ENCODE assay signal across 9 cellular contexts in the genomic region with DNA sequence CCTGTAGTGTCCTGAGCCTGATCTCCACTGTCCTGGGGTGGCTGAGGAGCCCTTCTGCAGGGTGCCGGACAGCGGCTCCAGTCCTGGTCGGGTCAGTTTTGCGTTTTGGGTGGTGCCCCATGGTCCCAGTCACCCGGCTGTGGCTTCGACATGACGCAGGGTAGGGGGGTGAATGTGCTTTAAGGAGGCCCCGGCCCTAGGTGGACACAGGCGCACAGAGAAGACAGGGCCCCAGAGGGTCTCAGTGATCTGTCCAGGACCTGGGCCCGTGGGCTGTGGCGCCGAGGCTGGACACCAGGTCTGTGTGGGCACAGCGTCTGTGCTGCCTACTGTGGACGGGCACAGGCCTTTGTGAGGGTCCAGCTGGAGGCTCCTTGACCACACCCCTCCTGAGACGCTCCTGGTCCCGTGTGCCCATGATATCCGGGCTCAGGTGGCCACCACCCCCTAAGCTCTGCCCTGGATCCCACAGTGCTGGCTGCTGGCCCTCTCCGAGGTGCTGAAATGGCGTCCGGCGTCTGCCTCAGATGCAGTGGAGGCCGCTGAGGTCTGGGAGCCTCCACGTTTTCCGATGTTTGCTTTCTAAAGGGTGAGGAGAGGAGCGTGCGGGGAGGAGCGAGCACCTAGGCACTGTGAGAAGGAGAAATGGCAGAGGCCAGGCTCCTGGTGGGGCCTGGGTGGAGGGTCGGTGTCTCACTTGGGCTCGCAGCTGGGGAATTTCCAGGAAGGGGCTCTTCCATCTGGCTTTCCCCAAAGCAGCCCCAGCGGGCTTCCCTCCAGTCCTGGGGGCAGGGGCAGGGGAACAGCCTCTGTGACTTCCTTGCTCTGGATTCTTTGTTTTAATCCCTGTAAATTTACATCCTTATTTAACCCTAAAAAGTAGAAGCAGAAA. TPM values are rescaled to one million over a fixed set of nuclear protein-coding genes. Genes with fewer than 3 reads are reported as not detected.
DNase-seq lines count a peak whose midpoint lies in the region; ATAC-seq and TF ChIP-seq lines count a peak whose summit lies in the region.
"Had no signal": no experiment of that assay in that cellular context is flagged by ENCODE, and none has a peak within 500 bp of the region (broad histone marks: within the 10 kb centered on the region; RNA-seq: fewer than 3 reads in every experiment).

No MANE protein-coding gene starts in this region.

- DNase-seq in H9 = peak; percentile 74
- peak; percentile 46 to 61 for DNase-seq in SJCRH30
- DNase-seq in epithelial cell of esophagus (ENCODE audit: low read depth) = peak; percentile 32
- peak; percentile 20 to 49 for DNase-seq in trophoblast cell
- DNase-seq in amygdala (lab: John Stamatoyannopoulos, UW) = no peak
- DNase-seq in NCI-H2196 treated with DMSO at 0.1 percent for 48 hours (lab: John Stamatoyannopoulos, UW; ENCODE audit: unreplicated experiment) = no peak

- H3K27me3 ChIP-seq in H9 (ENCODE audit: insufficient read depth, low read length) (no peaks in the 10 kb centered on the region), SJCRH30 (no peaks in the 10 kb centered on the region), trophoblast cell (ENCODE audit: insufficient read depth, low read length) (no peaks in the 10 kb centered on the region)

- no peaks in the 10 kb centered on the region; a peak in 1 of 5 replicates for H3K9me3 Mint-ChIP-seq in H9

- H2AK5ac ChIP-seq in H9 (ENCODE audit: insufficient read length, low read length) (no peak overlapping the region), trophoblast cell (ENCODE audit: low read length) (no peak overlapping the region)

- H3K36me3 ChIP-seq in SJCRH30 (no peaks in the 10 kb centered on the region), trophoblast cell (ENCODE audit: control insufficient read depth in 1 of 2, insufficient read depth in 2 of 2, low read length in 2 of 2) (no peaks in the 10 kb centered on the region)
- H3K36me3 ChIP-seq: neutrophil had no signal

- H3K18ac ChIP-seq in H9 (ENCODE audit: insufficient read length, low read depth, low read length) (no peak overlapping the region), trophoblast cell (ENCODE audit: low read length) (no peak overlapping the region)

- H2BK5ac ChIP-seq in H9 (ENCODE audit: insufficient read length, low read length) (no peak overlapping the region), trophoblast cell (ENCODE audit: low read depth, low read length, poor library complexity) (no peak overlapping the region)

- H2BK15ac ChIP-seq in H9 (ENCODE audit: low read depth, low read length) = no peak overlapping the region

- peaks cover 7 to 30% of the 10 kb centered on the region in 2 experiments for H3K4me1 Mint-ChIP-seq in H9

- H4K8ac ChIP-seq in H9 (replicated peaks; ENCODE audit: insufficient read length, low read depth, low read length) = no peak overlapping the region
- H4K8ac ChIP-seq in trophoblast cell (ENCODE audit: low read depth, low read length) = no peak overlapping the region

- H3K4me1 ChIP-seq in H9 (ENCODE audit: insufficient read depth, low read length) (no peaks in the 10 kb centered on the region; the same call in 1 of the 2 replicates), SJCRH30 (no peaks in the 10 kb centered on the region), trophoblast cell (ENCODE audit: control insufficient read depth in 1 of 2, insufficient read depth in 2 of 2, low read length in 2 of 2) (no peaks in the 10 kb centered on the region)

- H3K79me2 ChIP-seq in H9 (ENCODE audit: insufficient read depth, low read length) (no peaks in the 10 kb centered on the region), trophoblast cell (ENCODE audit: control insufficient read depth, insufficient read depth, low read length, poor library complexity) (no peaks in the 10 kb centered on the region)

- H4K5ac ChIP-seq in H9 (ENCODE audit: insufficient read length, low read depth, low read length) = no peak overlapping the region

- no peaks in the 10 kb centered on the region for H4K20me1 ChIP-seq in H9 (ENCODE audit: control insufficient read depth, insufficient read depth, insufficient read length)

- TF ChIP-seq CTCF in H9 (conservative IDR thresholded peaks at IDR 0.05) (no peak), epithelial cell of esophagus (IDR thresholded peaks at IDR 0.05; ENCODE audit: insufficient read depth, low read depth, low read length, missing control alignments) (no peak)

- H4K12ac ChIP-seq in trophoblast cell (ENCODE audit: low read depth, low read length) = no peak overlapping the region

- peaks cover 6% of the 10 kb centered on the region for H3K23me2 ChIP-seq in H9 (ENCODE audit: insufficient read length, low read depth, low read length, poor library complexity, severe bottlenecking)

- H3K4me2 ChIP-seq in H9 (ENCODE audit: insufficient read depth, insufficient read length, low read length) (no peak overlapping the region), trophoblast cell (ENCODE audit: low read length) (no peak overlapping the region)

- H3K14ac ChIP-seq in H9 (ENCODE audit: insufficient read depth, low read length) = no peak overlapping the region
- no peak overlapping the region for H3K14ac ChIP-seq in trophoblast cell (ENCODE audit: low read length)

- H3K36me3 Mint-ChIP-seq in H9 (ENCODE audit: insufficient read depth in 1 of 3, low read depth in 3 of 3) = no peaks in the 10 kb centered on the region

- H3K27ac ChIP-seq in H9 (ENCODE audit: insufficient read length, low read depth, low read length) (no peak overlapping the region), SJCRH30 (no peak overlapping the region), trophoblast cell (ENCODE audit: low read depth, low read length) (no peak overlapping the region)
- H3K27ac ChIP-seq: neutrophil had no signal

- no peak overlapping the region for H3T11ph ChIP-seq in H9 (ENCODE audit: low read length)

- peaks cover 10% of the 10 kb centered on the region for H3K27me3 Mint-ChIP-seq in H9 (ENCODE audit: low read depth)

- no peak overlapping the region for H3K9ac ChIP-seq in H9 (ENCODE audit: extremely low read depth, insufficient read length, low read length)
- no peak overlapping the region for H3K9ac ChIP-seq in trophoblast cell (ENCODE audit: low read length)

- no peak overlapping the region for H2BK120ac ChIP-seq in H9 (ENCODE audit: low read depth, low read length, poor library complexity, severe bottlenecking)
- no peak overlapping the region for H2BK120ac ChIP-seq in trophoblast cell (ENCODE audit: insufficient read depth, low read length, poor library complexity)

- WGBS in H9 (ENCODE audit: extremely low coverage, insufficient read length, low lambda C conversion rate) = no CpG with 5 or more reads among the region's 30 CpGs
- no CpG with 5 or more reads among the region's 30 CpGs for WGBS in trophoblast cell (ENCODE audit: extremely low coverage, insufficient coverage, insufficient read length)

- H3K23ac ChIP-seq in H9 (ENCODE audit: insufficient read length, low read depth, low read length) (no peak overlapping the region), trophoblast cell (ENCODE audit: low read length) (no peak overlapping the region)

- H3K56ac ChIP-seq in H9 (ENCODE audit: insufficient read length, low read depth, low read length) = no peak overlapping the region

- H4K91ac ChIP-seq in H9 (ENCODE audit: insufficient read length, low read depth, low read length) = no peak overlapping the region
- H4K91ac ChIP-seq in trophoblast cell (ENCODE audit: low read depth, low read length) = no peak overlapping the region

- no peak overlapping the region; a peak in 1 of 7 replicates for H3K27ac Mint-ChIP-seq in H9

- H3K9me3 ChIP-seq in H9 (ENCODE audit: control insufficient read depth, low read depth, low read length) (no peaks in the 10 kb centered on the region), SJCRH30 (replicated peaks) (no peaks in the 10 kb centered on the region), trophoblast cell (ENCODE audit: insufficient read depth, low read depth, low read length) (peaks cover 6% of the 10 kb centered on the region)
- H3K9me3 ChIP-seq: neutrophil had no signal

- H2BK12ac ChIP-seq in H9 (ENCODE audit: insufficient read length, low read depth, low read length) (no peak overlapping the region), trophoblast cell (ENCODE audit: low read length) (no peak overlapping the region)

- no peaks in the 10 kb centered on the region for H3K79me1 ChIP-seq in H9 (ENCODE audit: insufficient read depth, low read depth, low read length, poor library complexity, severe bottlenecking)
- no peaks in the 10 kb centered on the region for H3K79me1 ChIP-seq in trophoblast cell (ENCODE audit: low read length)

- H3K4me3 Mint-ChIP-seq in H9 = no peak overlapping the region

- H3K4ac ChIP-seq in H9 (ENCODE audit: low read depth, low read length) (no peak overlapping the region), trophoblast cell (ENCODE audit: low read depth, low read length) (no peak overlapping the region)

- H2AFZ ChIP-seq in H9 (ENCODE audit: low read length) (no peak overlapping the region), trophoblast cell (ENCODE audit: insufficient read depth, low read length, poor library complexity) (no peak overlapping the region)

- ATAC-seq in GM21447 (IDR thresholded peaks at IDR 0.05; ENCODE audit: unreplicated experiment) (no peak), GM21515 (IDR thresholded peaks at IDR 0.05; ENCODE audit: unreplicated experiment) (no peak)

- no peak overlapping the region for H2BK20ac ChIP-seq in H9 (ENCODE audit: low read depth, low read length, poor library complexity, severe bottlenecking)

- H3K4me3 ChIP-seq in SJCRH30 (no peak overlapping the region), epithelial cell of esophagus (ENCODE audit: low read length) (no peak overlapping the region), trophoblast cell (ENCODE audit: low read depth, low read length) (no peak overlapping the region)

RNA-seq across cellular contexts. Expression of gene ACSF3, which starts 56.1 kb away (rescaled TPM):
- total RNA-seq in H9 (2021) = 22.3 and 31.3 TPM in 2 replicates
- 9.2 and 11.8 TPM in 2 replicates for total RNA-seq in SJCRH30 (2014; rRNA removed; shearing (Covaris generic))
- 8.7 and 8.8 TPM in 2 replicates for polyA plus RNA-seq in trophoblast cell (2013)

Comparison
In these comparisons a context has a peak if more than half of its experiments do, and no peak if none do; other contexts are left out.
1. DNase-seq: peak in H9 (single experiment), SJCRH30 (2 of 2), epithelial cell of esophagus (single experiment) and trophoblast cell (2 of 2); none in amygdala (0 of 56) and NCI-H2196 treated with DMSO at 0.1 percent for 48 hours (single experiment).